In genomic region chr12:26125451-26126339, GRCh38 we compare ENCODE assay signal across 8 cellular contexts. TPM values are rescaled to one million over a fixed set of nuclear protein-coding genes. Genes with fewer than 3 reads are reported as not detected.
A peak's percentile ranks its signal among the peaks of the same experiment; 100 is the strongest.
DNase-seq lines count a peak whose midpoint lies in the region; ATAC-seq and TF ChIP-seq lines count a peak whose summit lies in the region.

No MANE protein-coding gene starts in this region.

- TF ChIP-seq POLR2A in HCT116 (IDR thresholded peaks at IDR 0.05; ENCODE audit: borderline replicate concordance, extremely low read depth, insufficient read depth, insufficient read length) = no peak

- H3K27me3 Mint-ChIP-seq in activated CD4-positive, alpha-beta T cell treated with anti-CD3 and anti-CD28 coated beads, Interleukin-2, amount 10 ng/mL, durations not matched to agents 24 days and 14 days = peaks cover 81% of the 10 kb centered on the region
- H3K27me3 Mint-ChIP-seq in endothelial cell (ENCODE audit: unreplicated experiment) = peaks cover 14% of the 10 kb centered on the region

- peak overlapping the region; percentile 72 for H3K9ac ChIP-seq in HCT116 (ENCODE audit: low read length)

- peak; percentile 82 for ATAC-seq in HCT116
- ATAC-seq in HG02970 (IDR thresholded peaks at IDR 0.05; ENCODE audit: low FRiP score, unreplicated experiment) = no peak

- intact Hi-C loops in HCT116 (cut with micrococcal nuclease) = loop anchor here (10.0 kb wide), 1 partner anchor 179 kb away; no protein-coding TSS in a partner anchor
- intact Hi-C loops in activated CD4-positive, alpha-beta T cell treated with anti-CD3 and anti-CD28 coated beads, Interleukin-2, amount 10 ng/mL, durations not matched to agents 24 days and 14 days (cut with micrococcal nuclease) = loop anchor here (1.0 to 10.0 kb wide), 4 partner anchors 11 to 1561 kb away; partner anchors contain the start of gene SSPN

- no peaks in the 10 kb centered on the region for H4K20me1 ChIP-seq in HCT116 (ENCODE audit: insufficient read depth)

- peaks cover 11% of the 10 kb centered on the region; the same call in 1 of the 2 replicates for H3K27me3 ChIP-seq in HCT116 (ENCODE audit: insufficient read depth, low read length)

- peak overlapping the region; percentile 50 to 66 for H3K4me3 ChIP-seq in HCT116 (replicated peaks in 1 of 2; ENCODE audit: low read depth in 1 of 2, low read length in 2 of 2)

- H3K4me3 Mint-ChIP-seq in activated CD4-positive, alpha-beta T cell treated with anti-CD3 and anti-CD28 coated beads, Interleukin-2, amount 10 ng/mL, durations not matched to agents 24 days and 14 days = peak overlapping the region; percentile 88
- H3K4me3 Mint-ChIP-seq in endothelial cell (ENCODE audit: unreplicated experiment) = peak overlapping the region; percentile 97

- no peaks in the 10 kb centered on the region for H3K9me3 ChIP-seq in HCT116 (ENCODE audit: control insufficient read depth in 1 of 2, insufficient read depth in 1 of 2, low read depth in 1 of 2, low read length in 2 of 2)

- H3K4me2 ChIP-seq in HCT116 (ENCODE audit: low read length) = peak overlapping the region; percentile 96

- no peaks in the 10 kb centered on the region for H3K36me3 ChIP-seq in HCT116 (ENCODE audit: control insufficient read depth in 1 of 2, insufficient read depth in 2 of 2, low read length in 2 of 2)

- H3K79me2 ChIP-seq in HCT116 (ENCODE audit: insufficient read depth, low read length) = no peaks in the 10 kb centered on the region

- H3K4me1 Mint-ChIP-seq in activated CD4-positive, alpha-beta T cell treated with anti-CD3 and anti-CD28 coated beads, Interleukin-2, amount 10 ng/mL, durations not matched to agents 24 days and 14 days = peaks cover 33% of the 10 kb centered on the region
- peaks cover 33% of the 10 kb centered on the region for H3K4me1 Mint-ChIP-seq in endothelial cell (ENCODE audit: unreplicated experiment)

- no peaks in the 10 kb centered on the region for H3K9me3 Mint-ChIP-seq in activated CD4-positive, alpha-beta T cell treated with anti-CD3 and anti-CD28 coated beads, Interleukin-2, amount 10 ng/mL, durations not matched to agents 24 days and 14 days
- no peaks in the 10 kb centered on the region for H3K9me3 Mint-ChIP-seq in endothelial cell (ENCODE audit: unreplicated experiment)

- 0 out of 2 replicates have a peak, but pooled peaks have one; percentile 20 for TF ChIP-seq RAD21 in HCT116 (IDR thresholded peaks at IDR 0.05; ENCODE audit: low read depth)

- RAD21 ChIA-PET in HCT116 (lab: Charles Lee; ENCODE audit: low non-redundant PET in 1 of 2, low total read pairs in 2 of 2, uncharacterized antibody in 2 of 2, unreplicated experiment in 2 of 2) = no interaction called here

- peak overlapping the region; percentile 48 for H3K27ac Mint-ChIP-seq in activated CD4-positive, alpha-beta T cell treated with anti-CD3 and anti-CD28 coated beads, Interleukin-2, amount 10 ng/mL, durations not matched to agents 24 days and 14 days
- H3K27ac Mint-ChIP-seq in endothelial cell (ENCODE audit: unreplicated experiment) = peak overlapping the region; percentile 92

- no peak for TF ChIP-seq CTCF in GM10266 (IDR thresholded peaks at IDR 0.05; ENCODE audit: control insufficient read depth, insufficient read depth, low read depth, missing control alignments)
- no peak for TF ChIP-seq CTCF in HCT116 (IDR thresholded peaks at IDR 0.05 in 2 of 3, conservative IDR thresholded peaks at IDR 0.05 in 1 of 3; ENCODE audit: borderline replicate concordance in 1 of 3, insufficient read depth in 1 of 3, low read depth in 2 of 3, low read length in 2 of 3)
- no peak for TF ChIP-seq CTCF in endothelial cell (IDR thresholded peaks at IDR 0.05; ENCODE audit: unreplicated experiment)

- H3K27ac ChIP-seq in HCT116 (ENCODE audit: low read depth, low read length) = peak overlapping the region; percentile 73

- CTCF ChIA-PET in HCT116 (lab: Charles Lee) = no interaction called here

- POLR2A ChIA-PET in HCT116 (lab: Charles Lee) = interaction anchor here (1.0 to 1.5 kb wide), 2 partner anchors 29 to 791 kb away, joined by 3 to 4 read pairs; no protein-coding TSS in a partner anchor

- H3K4me1 ChIP-seq in HCT116 (ENCODE audit: control insufficient read depth in 1 of 2, insufficient read depth in 2 of 2, low read length in 2 of 2) = peaks cover 14 to 42% of the 10 kb centered on the region in 2 experiments

- peak overlapping the region; percentile 92 for H2AFZ ChIP-seq in HCT116 (ENCODE audit: low read depth, low read length, poor library complexity, severe bottlenecking)

- H3K9me2 ChIP-seq in HCT116 (ENCODE audit: insufficient read depth) = no peaks in the 10 kb centered on the region

- BruUV-seq in HCT116 (replicated peaks; lab: Mats Ljungman, UMichigan) = no TSS peak

- H3K36me3 Mint-ChIP-seq in activated CD4-positive, alpha-beta T cell treated with anti-CD3 and anti-CD28 coated beads, Interleukin-2, amount 10 ng/mL, durations not matched to agents 24 days and 14 days (ENCODE audit: low read depth) = no peaks in the 10 kb centered on the region
- no peaks in the 10 kb centered on the region for H3K36me3 Mint-ChIP-seq in endothelial cell (ENCODE audit: low read depth, unreplicated experiment)

- peak; percentile 48 for DNase-seq in GM10266 (ENCODE audit: extremely low spot score)
- DNase-seq in HCT116 (ENCODE audit: low read depth, low spot score) = peak; percentile 69
- DNase-seq in NCI-H1105 treated with DMSO at 0.1 percent for 48 hours (lab: John Stamatoyannopoulos, UW) = peak; percentile 81
- peak; percentile 74 for DNase-seq in activated CD4-positive, alpha-beta T cell treated with anti-CD3 and anti-CD28 coated beads, Interleukin-2, amount 10 ng/mL, durations not matched to agents 24 days and 14 days
- peak; percentile 68 for DNase-seq in endothelial cell (ENCODE audit: low spot score)
- DNase-seq in medulla oblongata (ENCODE audit: extremely low spot score) = peak; percentile 78
- DNase-seq in stimulated activated naive CD4-positive, alpha-beta T cell treated with Interleukin-2 at 50 U/mL for 16 hours (lab: John Stamatoyannopoulos, UW) = peak; percentile 12

TF ChIP-seq in HCT116, 20 proteins besides CTCF, POLR2A, EP300 and RAD21:
- peak; percentile 44; the same call in 1 of the 2 replicates for TF ChIP-seq FOSL1 (IDR thresholded peaks at IDR 0.05; ENCODE audit: low read depth)
- no peak for TF ChIP-seq ELF1 (IDR thresholded peaks at IDR 0.05; ENCODE audit: borderline replicate concordance, low read depth)
- TF ChIP-seq SRF (IDR thresholded peaks at IDR 0.05; ENCODE audit: low read depth) = no peak
- peak; percentile 9; the same call in 1 of the 2 replicates for TF ChIP-seq SIN3A (IDR thresholded peaks at IDR 0.05; ENCODE audit: low read depth)
- peak; percentile 34 for TF ChIP-seq SP1 (IDR thresholded peaks at IDR 0.05; ENCODE audit: low read depth)
- peak; percentile 54 for TF ChIP-seq CEBPB (IDR thresholded peaks at IDR 0.05; ENCODE audit: low read depth)
- TF ChIP-seq ZBTB33 (IDR thresholded peaks at IDR 0.05; ENCODE audit: extremely low read depth, insufficient replicate concordance, low read length) = no peak
- 0 out of 2 replicates have a peak, but pooled peaks have one; percentile 18 for TF ChIP-seq EGR1 (IDR thresholded peaks at IDR 0.05; ENCODE audit: low read depth)
- TF ChIP-seq JUND (IDR thresholded peaks at IDR 0.05) = peak; percentile 56; the same call in 1 of the 2 replicates
- TF ChIP-seq MAX (IDR thresholded peaks at IDR 0.05) = peak; percentile 26; the same call in 1 of the 2 replicates
- no peak for TF ChIP-seq EZH2phosphoT487 (IDR thresholded peaks at IDR 0.05; ENCODE audit: borderline replicate concordance)
- peak; percentile 55 for TF ChIP-seq POLR2AphosphoS5 (IDR thresholded peaks at IDR 0.05; ENCODE audit: low read depth, low read length)

RNA-seq across cellular contexts. Expression of gene BHLHE41, which starts 0.9 kb away (rescaled TPM):
- total RNA-seq in HCT116 (2021; ENCODE audit: unreplicated experiment) = 4.7 TPM
- 1.7 and 2.5 TPM in 2 replicates for polyA plus RNA-seq in HCT116 (2012)
- not detected in 2 replicates for total RNA-seq in activated CD4-positive, alpha-beta T cell treated with anti-CD3 and anti-CD28 coated beads, Interleukin-2, amount 10 ng/mL, durations not matched to agents 24 days and 14 days
- total RNA-seq in endothelial cell (ENCODE audit: unreplicated experiment) = 4.0 TPM

Comparison
In these comparisons a context has a peak if more than half of its experiments do, and no peak if none do; other contexts are left out.
1. DNase-seq: peak in every context shown above with its lines; median percentile 81 in NCI-H1105 treated with DMSO at 0.1 percent for 48 hours; 78 in medulla oblongata; 74 in activated CD4-positive, alpha-beta T cell treated with anti-CD3 and anti-CD28 coated beads, Interleukin-2, amount 10 ng/mL, durations not matched to agents 24 days and 14 days; 69 in HCT116; 68 in endothelial cell; 48 in GM10266; 12 in stimulated activated naive CD4-positive, alpha-beta T cell treated with Interleukin-2 at 50 U/mL for 16 hours.